Comparison of ENCODE assay signal across 1 cellular context in the genomic region with DNA sequence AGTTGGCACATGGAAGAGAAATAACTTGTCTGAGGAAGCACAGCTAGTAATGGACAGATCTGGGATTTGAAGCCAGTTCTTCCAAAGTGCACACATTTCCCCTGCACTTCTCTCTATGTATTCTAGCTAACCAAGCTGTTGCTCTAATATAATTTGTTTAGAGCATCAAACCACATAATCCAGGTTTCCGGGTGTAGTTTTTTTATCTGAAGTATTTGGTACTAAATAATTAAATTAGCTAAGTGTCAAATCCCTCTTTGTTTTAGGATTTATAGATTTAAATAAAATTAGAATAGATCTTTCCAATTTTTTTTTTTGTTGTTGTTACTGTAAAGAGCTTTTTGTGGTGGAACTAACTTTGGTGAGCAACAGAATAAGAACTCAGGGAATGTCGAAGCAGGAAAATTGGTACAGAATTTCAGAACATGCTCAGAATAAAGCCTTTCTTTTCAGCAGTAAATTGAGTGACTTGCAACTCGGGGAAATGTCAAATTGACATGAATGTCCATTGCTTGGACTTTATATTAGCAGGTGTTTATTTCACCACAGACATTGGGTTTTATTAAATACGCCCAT.
TF ChIP-seq lines count a peak whose summit lies in the region.

No MANE protein-coding gene starts in this region.

TF ChIP-seq in SK-N-SH, 30 proteins besides CTCF, POLR2A, EP300 and RAD21 (continued from another document):
- TF ChIP-seq, protein P1, sequence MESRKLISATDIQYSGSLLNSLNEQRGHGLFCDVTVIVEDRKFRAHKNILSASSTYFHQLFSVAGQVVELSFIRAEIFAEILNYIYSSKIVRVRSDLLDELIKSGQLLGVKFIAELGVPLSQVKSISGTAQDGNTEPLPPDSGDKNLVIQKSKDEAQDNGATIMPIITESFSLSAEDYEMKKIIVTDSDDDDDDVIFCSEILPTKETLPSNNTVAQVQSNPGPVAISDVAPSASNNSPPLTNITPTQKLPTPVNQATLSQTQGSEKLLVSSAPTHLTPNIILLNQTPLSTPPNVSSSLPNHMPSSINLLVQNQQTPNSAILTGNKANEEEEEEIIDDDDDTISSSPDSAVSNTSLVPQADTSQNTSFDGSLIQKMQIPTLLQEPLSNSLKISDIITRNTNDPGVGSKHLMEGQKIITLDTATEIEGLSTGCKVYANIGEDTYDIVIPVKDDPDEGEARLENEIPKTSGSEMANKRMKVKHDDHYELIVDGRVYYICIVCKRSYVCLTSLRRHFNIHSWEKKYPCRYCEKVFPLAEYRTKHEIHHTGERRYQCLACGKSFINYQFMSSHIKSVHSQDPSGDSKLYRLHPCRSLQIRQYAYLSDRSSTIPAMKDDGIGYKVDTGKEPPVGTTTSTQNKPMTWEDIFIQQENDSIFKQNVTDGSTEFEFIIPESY (IDR thresholded peaks at IDR 0.05; ENCODE audit: borderline replicate concordance, low read depth): no peak
- TF ChIP-seq SMC3 (IDR thresholded peaks at IDR 0.05; ENCODE audit: low read depth, low read length): no peak
- TF ChIP-seq FOXJ3 (CRISPR knock-in tag; IDR thresholded peaks at IDR 0.05): no peak
- TF ChIP-seq FOSL2 (IDR thresholded peaks at IDR 0.05; ENCODE audit: borderline replicate concordance, low read depth): no peak
- TF ChIP-seq REST (IDR thresholded peaks at IDR 0.05; ENCODE audit: low read depth, low read length): no peak
- TF ChIP-seq, protein P2, sequence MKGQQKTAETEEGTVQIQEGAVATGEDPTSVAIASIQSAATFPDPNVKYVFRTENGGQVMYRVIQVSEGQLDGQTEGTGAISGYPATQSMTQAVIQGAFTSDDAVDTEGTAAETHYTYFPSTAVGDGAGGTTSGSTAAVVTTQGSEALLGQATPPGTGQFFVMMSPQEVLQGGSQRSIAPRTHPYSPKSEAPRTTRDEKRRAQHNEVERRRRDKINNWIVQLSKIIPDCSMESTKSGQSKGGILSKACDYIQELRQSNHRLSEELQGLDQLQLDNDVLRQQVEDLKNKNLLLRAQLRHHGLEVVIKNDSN (IDR thresholded peaks at IDR 0.05; ENCODE audit: borderline replicate concordance, low read depth): no peak
- TF ChIP-seq ELF1 (IDR thresholded peaks at IDR 0.05): no peak
- TF ChIP-seq NRF1 (IDR thresholded peaks at IDR 0.05; ENCODE audit: low read depth, low read length): no peak
- TF ChIP-seq IRF3 (IDR thresholded peaks at IDR 0.05; ENCODE audit: low read depth, low read length): no peak
- no peak for TF ChIP-seq GATA2 (CRISPR knock-in tag; IDR thresholded peaks at IDR 0.05)
